In genomic region chr2:17327649-17328048, GRCh38 we compare ENCODE assay signal across 1 cellular context.
TF ChIP-seq lines count a peak whose summit lies in the region.

No MANE protein-coding gene starts in this region.

TF ChIP-seq in WTC11, 78 proteins besides CTCF, POLR2A, EP300 and RAD21 (continued from another document):
- no peak for TF ChIP-seq FOXP4 (CRISPR knock-in tag; IDR thresholded peaks at IDR 0.05)
- TF ChIP-seq CDX4 (CRISPR knock-in tag; IDR thresholded peaks at IDR 0.05; ENCODE audit: borderline replicate concordance): no peak
